ENCODE assay signal across 1 cellular context in genomic region chr5:14207428-14207827, GRCh38.
TF ChIP-seq lines count a peak whose summit lies in the region.

No MANE protein-coding gene starts in this region.

TF ChIP-seq in HepG2, 621 proteins besides CTCF, POLR2A, EP300 and RAD21 (continued from another document):
- TF ChIP-seq PAXIP1 (CRISPR knock-in tag; conservative IDR thresholded peaks at IDR 0.05) (peak; percentile 42), ZNF646 (CRISPR knock-in tag; IDR thresholded peaks at IDR 0.05) (peak; percentile 95), HDAC2 (CRISPR knock-in tag; IDR thresholded peaks at IDR 0.05) (peak; percentile 69), ZEB1 (IDR thresholded peaks at IDR 0.05; ENCODE audit: insufficient replicate concordance, low read depth) (peak; percentile 38), MAX (IDR thresholded peaks at IDR 0.05) (0 out of 2 replicates have a peak, but pooled peaks have one; percentile 19), WIZ (CRISPR knock-in tag; IDR thresholded peaks at IDR 0.05) (0 out of 2 replicates have a peak, but pooled peaks have one; percentile 45), FOSL2 (CRISPR knock-in tag; IDR thresholded peaks at IDR 0.05) (peak; percentile 35; the same call in 1 of the 2 replicates), ARID5B (CRISPR knock-in tag; IDR thresholded peaks at IDR 0.05) (peak; percentile 64; the same call in 1 of the 2 replicates), CBX5 (CRISPR knock-in tag; IDR thresholded peaks at IDR 0.05; ENCODE audit: borderline replicate concordance) (peak; percentile 12; the same call in 1 of the 2 replicates), RARA (CRISPR knock-in tag; IDR thresholded peaks at IDR 0.05) (peak; percentile 65; the same call in 1 of the 2 replicates), ZMYM4 (CRISPR knock-in tag; IDR thresholded peaks at IDR 0.05) (peak; percentile 87), ZNF280D (CRISPR knock-in tag; IDR thresholded peaks at IDR 0.05) (peak; percentile 93), CEBPB (IDR thresholded peaks at IDR 0.05; ENCODE audit: borderline replicate concordance, low read depth, low read length) (peak; percentile 77; the same call in 1 of the 2 replicates), ZNF710 (CRISPR knock-in tag; IDR thresholded peaks at IDR 0.05; ENCODE audit: borderline replicate concordance) (0 out of 2 replicates have a peak, but pooled peaks have one; percentile 28), ZNF121 (CRISPR knock-in tag; IDR thresholded peaks at IDR 0.05) (peak; percentile 99)
